Comparison of ENCODE assay signal across 1 cellular context in the genomic region with DNA sequence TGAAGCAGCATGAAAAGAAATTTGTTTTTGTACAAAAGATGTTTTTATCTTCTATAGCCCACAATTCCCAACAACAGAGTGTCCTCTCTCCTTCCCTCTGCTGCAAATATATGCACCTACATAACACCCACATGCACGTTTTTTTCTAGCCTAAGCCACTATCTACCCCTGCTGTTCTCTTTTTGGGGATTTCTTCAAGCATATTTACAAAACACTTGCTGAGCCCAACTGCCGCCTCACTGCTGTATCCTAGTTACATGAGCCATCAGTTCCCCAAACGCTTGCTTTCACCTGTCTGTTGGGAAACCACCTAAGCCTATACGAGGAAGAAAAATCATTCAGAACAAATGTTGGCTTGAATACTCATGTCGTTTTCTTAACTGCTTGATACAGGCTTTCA.
TF ChIP-seq lines count a peak whose summit lies in the region.

No MANE protein-coding gene starts in this region.

TF ChIP-seq in GM12878, 131 proteins besides CTCF, POLR2A, EP300 and RAD21 (continued from another document and continues in another):
- TF ChIP-seq, protein P1, sequence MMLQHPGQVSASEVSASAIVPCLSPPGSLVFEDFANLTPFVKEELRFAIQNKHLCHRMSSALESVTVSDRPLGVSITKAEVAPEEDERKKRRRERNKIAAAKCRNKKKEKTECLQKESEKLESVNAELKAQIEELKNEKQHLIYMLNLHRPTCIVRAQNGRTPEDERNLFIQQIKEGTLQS (IDR thresholded peaks at IDR 0.05; ENCODE audit: borderline replicate concordance, extremely low read depth, low read depth, low read length): no peak
- TF ChIP-seq, protein P2, sequence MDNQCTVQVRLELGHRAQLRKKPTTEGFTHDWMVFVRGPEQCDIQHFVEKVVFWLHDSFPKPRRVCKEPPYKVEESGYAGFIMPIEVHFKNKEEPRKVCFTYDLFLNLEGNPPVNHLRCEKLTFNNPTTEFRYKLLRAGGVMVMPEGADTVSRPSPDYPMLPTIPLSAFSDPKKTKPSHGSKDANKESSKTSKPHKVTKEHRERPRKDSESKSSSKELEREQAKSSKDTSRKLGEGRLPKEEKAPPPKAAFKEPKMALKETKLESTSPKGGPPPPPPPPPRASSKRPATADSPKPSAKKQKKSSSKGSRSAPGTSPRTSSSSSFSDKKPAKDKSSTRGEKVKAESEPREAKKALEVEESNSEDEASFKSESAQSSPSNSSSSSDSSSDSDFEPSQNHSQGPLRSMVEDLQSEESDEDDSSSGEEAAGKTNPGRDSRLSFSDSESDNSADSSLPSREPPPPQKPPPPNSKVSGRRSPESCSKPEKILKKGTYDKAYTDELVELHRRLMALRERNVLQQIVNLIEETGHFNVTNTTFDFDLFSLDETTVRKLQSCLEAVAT (IDR thresholded peaks at IDR 0.05): peak; percentile 56; the same call in 1 of the 2 replicates
- TF ChIP-seq RELA (IDR thresholded peaks at IDR 0.05; ENCODE audit: borderline replicate concordance, partially characterized antibody) (peak; percentile 93), YBX1 (IDR thresholded peaks at IDR 0.05) (no peak), MXI1 (IDR thresholded peaks at IDR 0.05; ENCODE audit: low read depth, low read length) (peak; percentile 31; the same call in 1 of the 2 replicates), BCL11A (IDR thresholded peaks at IDR 0.05; ENCODE audit: low read depth, low read length) (0 out of 2 replicates have a peak, but pooled peaks have one; percentile 27), POU2F2 (IDR thresholded peaks at IDR 0.05; ENCODE audit: borderline replicate concordance, low read depth, low read length) (peak; percentile 27; the same call in 1 of the 3 replicates), BMI1 (IDR thresholded peaks at IDR 0.05; ENCODE audit: borderline replicate concordance) (no peak), EED (IDR thresholded peaks at IDR 0.05; ENCODE audit: low read depth) (0 out of 2 replicates have a peak, but pooled peaks have one; percentile 29), ZNF384 (IDR thresholded peaks at IDR 0.05; ENCODE audit: borderline replicate concordance, low read depth, low read length) (peak; percentile 79; the same call in 1 of the 2 replicates), TCF3 (IDR thresholded peaks at IDR 0.05; ENCODE audit: borderline replicate concordance, insufficient read depth, low read depth, low read length) (no peak), MEF2B (IDR thresholded peaks at IDR 0.05; ENCODE audit: partially characterized antibody, poor library complexity, severe bottlenecking) (no peak), CREB1 (IDR thresholded peaks at IDR 0.05; ENCODE audit: low read depth) (no peak), HCFC1 (IDR thresholded peaks at IDR 0.05; ENCODE audit: low read length) (no peak), PML (IDR thresholded peaks at IDR 0.05; ENCODE audit: low read length) (no peak), RBBP5 (conservative IDR thresholded peaks at IDR 0.05) (no peak), MYB (IDR thresholded peaks at IDR 0.05; ENCODE audit: borderline replicate concordance, low read depth, low read length) (peak; percentile 91), IRF4 (IDR thresholded peaks at IDR 0.05; ENCODE audit: low read depth, low read length) (0 out of 2 replicates have a peak, but pooled peaks have one; percentile 22), TCF12 (IDR thresholded peaks at IDR 0.05; ENCODE audit: low read depth, low read length) (peak; percentile 76), NFIC (IDR thresholded peaks at IDR 0.05; ENCODE audit: low read depth, low read length) (peak; percentile 46; the same call in 1 of the 2 replicates), KLF5 (IDR thresholded peaks at IDR 0.05; ENCODE audit: partially characterized antibody) (no peak), ETV6 (conservative IDR thresholded peaks at IDR 0.05 in 1 of 2, IDR thresholded peaks at IDR 0.05 in 1 of 2; ENCODE audit: borderline replicate concordance in 1 of 2, low read depth in 1 of 2) (peak in 1 of 2 experiments; percentile 19; a peak in 1 of 4 replicates), NR2C2 (IDR thresholded peaks at IDR 0.05; ENCODE audit: borderline replicate concordance, control insufficient read depth, insufficient read length, low read depth) (no peak), BHLHE40 (IDR thresholded peaks at IDR 0.05; ENCODE audit: borderline replicate concordance in 1 of 2, low read depth in 2 of 2, low read length in 1 of 2) (peak; percentile 87 to 89)
- TF ChIP-seq, protein P3, sequence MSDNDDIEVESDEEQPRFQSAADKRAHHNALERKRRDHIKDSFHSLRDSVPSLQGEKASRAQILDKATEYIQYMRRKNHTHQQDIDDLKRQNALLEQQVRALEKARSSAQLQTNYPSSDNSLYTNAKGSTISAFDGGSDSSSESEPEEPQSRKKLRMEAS (IDR thresholded peaks at IDR 0.05; ENCODE audit: low read depth, low read length): no peak
- TF ChIP-seq, protein P4, sequence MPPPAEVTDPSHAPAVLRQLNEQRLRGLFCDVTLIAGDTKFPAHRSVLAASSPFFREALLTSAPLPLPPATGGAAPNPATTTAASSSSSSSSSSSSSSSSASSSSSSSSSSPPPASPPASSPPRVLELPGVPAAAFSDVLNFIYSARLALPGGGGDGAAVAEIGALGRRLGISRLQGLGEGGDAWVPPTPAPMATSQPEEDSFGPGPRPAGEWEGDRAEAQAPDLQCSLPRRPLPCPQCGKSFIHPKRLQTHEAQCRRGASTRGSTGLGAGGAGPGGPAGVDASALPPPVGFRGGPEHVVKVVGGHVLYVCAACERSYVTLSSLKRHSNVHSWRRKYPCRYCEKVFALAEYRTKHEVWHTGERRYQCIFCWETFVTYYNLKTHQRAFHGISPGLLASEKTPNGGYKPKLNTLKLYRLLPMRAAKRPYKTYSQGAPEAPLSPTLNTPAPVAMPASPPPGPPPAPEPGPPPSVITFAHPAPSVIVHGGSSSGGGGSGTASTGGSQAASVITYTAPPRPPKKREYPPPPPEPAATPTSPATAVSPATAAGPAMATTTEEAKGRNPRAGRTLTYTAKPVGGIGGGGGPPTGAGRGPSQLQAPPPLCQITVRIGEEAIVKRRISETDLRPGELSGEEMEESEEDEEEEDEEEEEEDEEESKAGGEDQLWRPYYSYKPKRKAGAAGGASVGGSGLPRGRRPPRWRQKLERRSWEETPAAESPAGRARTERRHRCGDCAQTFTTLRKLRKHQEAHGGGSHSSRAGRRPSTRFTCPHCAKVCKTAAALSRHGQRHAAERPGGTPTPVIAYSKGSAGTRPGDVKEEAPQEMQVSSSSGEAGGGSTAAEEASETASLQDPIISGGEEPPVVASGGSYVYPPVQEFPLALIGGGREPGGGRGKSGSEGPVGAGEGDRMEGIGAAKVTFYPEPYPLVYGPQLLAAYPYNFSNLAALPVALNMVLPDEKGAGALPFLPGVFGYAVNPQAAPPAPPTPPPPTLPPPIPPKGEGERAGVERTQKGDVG (CRISPR knock-in tag; IDR thresholded peaks at IDR 0.05): no peak
- TF ChIP-seq, protein P5, sequence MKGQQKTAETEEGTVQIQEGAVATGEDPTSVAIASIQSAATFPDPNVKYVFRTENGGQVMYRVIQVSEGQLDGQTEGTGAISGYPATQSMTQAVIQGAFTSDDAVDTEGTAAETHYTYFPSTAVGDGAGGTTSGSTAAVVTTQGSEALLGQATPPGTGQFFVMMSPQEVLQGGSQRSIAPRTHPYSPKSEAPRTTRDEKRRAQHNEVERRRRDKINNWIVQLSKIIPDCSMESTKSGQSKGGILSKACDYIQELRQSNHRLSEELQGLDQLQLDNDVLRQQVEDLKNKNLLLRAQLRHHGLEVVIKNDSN (IDR thresholded peaks at IDR 0.05; ENCODE audit: borderline replicate concordance, extremely low read length, insufficient read depth, low read depth, low read length): no peak
- TF ChIP-seq, protein P6, sequence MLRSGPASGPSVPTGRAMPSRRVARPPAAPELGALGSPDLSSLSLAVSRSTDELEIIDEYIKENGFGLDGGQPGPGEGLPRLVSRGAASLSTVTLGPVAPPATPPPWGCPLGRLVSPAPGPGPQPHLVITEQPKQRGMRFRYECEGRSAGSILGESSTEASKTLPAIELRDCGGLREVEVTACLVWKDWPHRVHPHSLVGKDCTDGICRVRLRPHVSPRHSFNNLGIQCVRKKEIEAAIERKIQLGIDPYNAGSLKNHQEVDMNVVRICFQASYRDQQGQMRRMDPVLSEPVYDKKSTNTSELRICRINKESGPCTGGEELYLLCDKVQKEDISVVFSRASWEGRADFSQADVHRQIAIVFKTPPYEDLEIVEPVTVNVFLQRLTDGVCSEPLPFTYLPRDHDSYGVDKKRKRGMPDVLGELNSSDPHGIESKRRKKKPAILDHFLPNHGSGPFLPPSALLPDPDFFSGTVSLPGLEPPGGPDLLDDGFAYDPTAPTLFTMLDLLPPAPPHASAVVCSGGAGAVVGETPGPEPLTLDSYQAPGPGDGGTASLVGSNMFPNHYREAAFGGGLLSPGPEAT (IDR thresholded peaks at IDR 0.05; ENCODE audit: low read depth): peak; percentile 94
- TF ChIP-seq, protein P7, sequence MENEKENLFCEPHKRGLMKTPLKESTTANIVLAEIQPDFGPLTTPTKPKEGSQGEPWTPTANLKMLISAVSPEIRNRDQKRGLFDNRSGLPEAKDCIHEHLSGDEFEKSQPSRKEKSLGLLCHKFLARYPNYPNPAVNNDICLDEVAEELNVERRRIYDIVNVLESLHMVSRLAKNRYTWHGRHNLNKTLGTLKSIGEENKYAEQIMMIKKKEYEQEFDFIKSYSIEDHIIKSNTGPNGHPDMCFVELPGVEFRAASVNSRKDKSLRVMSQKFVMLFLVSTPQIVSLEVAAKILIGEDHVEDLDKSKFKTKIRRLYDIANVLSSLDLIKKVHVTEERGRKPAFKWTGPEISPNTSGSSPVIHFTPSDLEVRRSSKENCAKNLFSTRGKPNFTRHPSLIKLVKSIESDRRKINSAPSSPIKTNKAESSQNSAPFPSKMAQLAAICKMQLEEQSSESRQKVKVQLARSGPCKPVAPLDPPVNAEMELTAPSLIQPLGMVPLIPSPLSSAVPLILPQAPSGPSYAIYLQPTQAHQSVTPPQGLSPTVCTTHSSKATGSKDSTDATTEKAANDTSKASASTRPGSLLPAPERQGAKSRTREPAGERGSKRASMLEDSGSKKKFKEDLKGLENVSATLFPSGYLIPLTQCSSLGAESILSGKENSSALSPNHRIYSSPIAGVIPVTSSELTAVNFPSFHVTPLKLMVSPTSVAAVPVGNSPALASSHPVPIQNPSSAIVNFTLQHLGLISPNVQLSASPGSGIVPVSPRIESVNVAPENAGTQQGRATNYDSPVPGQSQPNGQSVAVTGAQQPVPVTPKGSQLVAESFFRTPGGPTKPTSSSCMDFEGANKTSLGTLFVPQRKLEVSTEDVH (IDR thresholded peaks at IDR 0.05; ENCODE audit: low read depth, partially characterized antibody): peak; percentile 37
- TF ChIP-seq, protein P8, sequence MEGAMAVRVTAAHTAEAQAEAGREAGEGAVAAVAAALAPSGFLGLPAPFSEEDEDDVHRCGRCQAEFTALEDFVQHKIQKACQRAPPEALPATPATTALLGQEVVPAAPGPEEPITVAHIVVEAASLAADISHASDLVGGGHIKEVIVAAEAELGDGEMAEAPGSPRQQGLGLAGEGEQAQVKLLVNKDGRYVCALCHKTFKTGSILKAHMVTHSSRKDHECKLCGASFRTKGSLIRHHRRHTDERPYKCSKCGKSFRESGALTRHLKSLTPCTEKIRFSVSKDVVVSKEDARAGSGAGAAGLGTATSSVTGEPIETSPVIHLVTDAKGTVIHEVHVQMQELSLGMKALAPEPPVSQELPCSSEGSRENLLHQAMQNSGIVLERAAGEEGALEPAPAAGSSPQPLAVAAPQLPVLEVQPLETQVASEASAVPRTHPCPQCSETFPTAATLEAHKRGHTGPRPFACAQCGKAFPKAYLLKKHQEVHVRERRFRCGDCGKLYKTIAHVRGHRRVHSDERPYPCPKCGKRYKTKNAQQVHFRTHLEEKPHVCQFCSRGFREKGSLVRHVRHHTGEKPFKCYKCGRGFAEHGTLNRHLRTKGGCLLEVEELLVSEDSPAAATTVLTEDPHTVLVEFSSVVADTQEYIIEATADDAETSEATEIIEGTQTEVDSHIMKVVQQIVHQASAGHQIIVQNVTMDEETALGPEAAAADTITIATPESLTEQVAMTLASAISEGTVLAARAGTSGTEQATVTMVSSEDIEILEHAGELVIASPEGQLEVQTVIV (IDR thresholded peaks at IDR 0.05; ENCODE audit: borderline replicate concordance, partially characterized antibody): no peak
- TF ChIP-seq, protein P9, sequence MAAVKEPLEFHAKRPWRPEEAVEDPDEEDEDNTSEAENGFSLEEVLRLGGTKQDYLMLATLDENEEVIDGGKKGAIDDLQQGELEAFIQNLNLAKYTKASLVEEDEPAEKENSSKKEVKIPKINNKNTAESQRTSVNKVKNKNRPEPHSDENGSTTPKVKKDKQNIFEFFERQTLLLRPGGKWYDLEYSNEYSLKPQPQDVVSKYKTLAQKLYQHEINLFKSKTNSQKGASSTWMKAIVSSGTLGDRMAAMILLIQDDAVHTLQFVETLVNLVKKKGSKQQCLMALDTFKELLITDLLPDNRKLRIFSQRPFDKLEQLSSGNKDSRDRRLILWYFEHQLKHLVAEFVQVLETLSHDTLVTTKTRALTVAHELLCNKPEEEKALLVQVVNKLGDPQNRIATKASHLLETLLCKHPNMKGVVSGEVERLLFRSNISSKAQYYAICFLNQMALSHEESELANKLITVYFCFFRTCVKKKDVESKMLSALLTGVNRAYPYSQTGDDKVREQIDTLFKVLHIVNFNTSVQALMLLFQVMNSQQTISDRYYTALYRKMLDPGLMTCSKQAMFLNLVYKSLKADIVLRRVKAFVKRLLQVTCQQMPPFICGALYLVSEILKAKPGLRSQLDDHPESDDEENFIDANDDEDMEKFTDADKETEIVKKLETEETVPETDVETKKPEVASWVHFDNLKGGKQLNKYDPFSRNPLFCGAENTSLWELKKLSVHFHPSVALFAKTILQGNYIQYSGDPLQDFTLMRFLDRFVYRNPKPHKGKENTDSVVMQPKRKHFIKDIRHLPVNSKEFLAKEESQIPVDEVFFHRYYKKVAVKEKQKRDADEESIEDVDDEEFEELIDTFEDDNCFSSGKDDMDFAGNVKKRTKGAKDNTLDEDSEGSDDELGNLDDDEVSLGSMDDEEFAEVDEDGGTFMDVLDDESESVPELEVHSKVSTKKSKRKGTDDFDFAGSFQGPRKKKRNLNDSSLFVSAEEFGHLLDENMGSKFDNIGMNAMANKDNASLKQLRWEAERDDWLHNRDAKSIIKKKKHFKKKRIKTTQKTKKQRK (IDR thresholded peaks at IDR 0.05; ENCODE audit: low read depth, low read length): no peak
- TF ChIP-seq, protein P10, sequence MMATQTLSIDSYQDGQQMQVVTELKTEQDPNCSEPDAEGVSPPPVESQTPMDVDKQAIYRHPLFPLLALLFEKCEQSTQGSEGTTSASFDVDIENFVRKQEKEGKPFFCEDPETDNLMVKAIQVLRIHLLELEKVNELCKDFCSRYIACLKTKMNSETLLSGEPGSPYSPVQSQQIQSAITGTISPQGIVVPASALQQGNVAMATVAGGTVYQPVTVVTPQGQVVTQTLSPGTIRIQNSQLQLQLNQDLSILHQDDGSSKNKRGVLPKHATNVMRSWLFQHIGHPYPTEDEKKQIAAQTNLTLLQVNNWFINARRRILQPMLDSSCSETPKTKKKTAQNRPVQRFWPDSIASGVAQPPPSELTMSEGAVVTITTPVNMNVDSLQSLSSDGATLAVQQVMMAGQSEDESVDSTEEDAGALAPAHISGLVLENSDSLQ (IDR thresholded peaks at IDR 0.05): peak; percentile 64
- TF ChIP-seq, protein P11, sequence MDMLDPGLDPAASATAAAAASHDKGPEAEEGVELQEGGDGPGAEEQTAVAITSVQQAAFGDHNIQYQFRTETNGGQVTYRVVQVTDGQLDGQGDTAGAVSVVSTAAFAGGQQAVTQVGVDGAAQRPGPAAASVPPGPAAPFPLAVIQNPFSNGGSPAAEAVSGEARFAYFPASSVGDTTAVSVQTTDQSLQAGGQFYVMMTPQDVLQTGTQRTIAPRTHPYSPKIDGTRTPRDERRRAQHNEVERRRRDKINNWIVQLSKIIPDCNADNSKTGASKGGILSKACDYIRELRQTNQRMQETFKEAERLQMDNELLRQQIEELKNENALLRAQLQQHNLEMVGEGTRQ (IDR thresholded peaks at IDR 0.05; ENCODE audit: borderline replicate concordance, low read depth, low read length): no peak
